Comparison of ENCODE assay signal across 8 cellular contexts in genomic region chr1:197200468-197200899, GRCh38. TPM values are rescaled to one million over a fixed set of nuclear protein-coding genes. Genes with fewer than 3 reads are reported as not detected.
DNase-seq lines count a peak whose midpoint lies in the region; ATAC-seq, FAIRE-seq and TF ChIP-seq lines count a peak whose summit lies in the region.

No MANE protein-coding gene starts in this region.

- no peaks in the 10 kb centered on the region for H3K27me3 ChIP-seq in OCI-LY3 (ENCODE audit: low read depth, low read length)
- no peaks in the 10 kb centered on the region for H3K27me3 ChIP-seq in right lobe of liver
- H3K27me3 ChIP-seq in thoracic aorta (replicated peaks; ENCODE audit: insufficient read depth) = no peaks in the 10 kb centered on the region

- FAIRE-seq in A549 (lab: Jason Lieb, UNC) = no peak

- peak overlapping the region; percentile 94 to 96 for H3K27ac ChIP-seq in A549
- H3K27ac ChIP-seq in OCI-LY3 (ENCODE audit: low read length) = peak overlapping the region; percentile 47
- H3K27ac ChIP-seq in right lobe of liver = peak overlapping the region; percentile 84 to 94 (median 91)
- peak overlapping the region; percentile 88 to 95 for H3K27ac ChIP-seq in thoracic aorta

- POLR2A ChIA-PET in A549 (lab: Yijun Ruan, JAX) = no interaction called here

- H3K4me3 Mint-ChIP-seq in central memory CD8-positive, alpha-beta T cell = peak overlapping the region; percentile 93

- H2AFZ ChIP-seq in OCI-LY3 (ENCODE audit: low read depth, low read length) = peak overlapping the region; percentile 89

- CTCF ChIA-PET in A549 (lab: Yijun Ruan, JAX) = interaction anchor here (1.3 kb wide), 1 partner anchor 21 kb away, joined by 3 read pairs; no protein-coding TSS in a partner anchor

- no peak for TF ChIP-seq RAD21 in A549 (conservative IDR thresholded peaks at IDR 0.05 in 1 of 2, IDR thresholded peaks at IDR 0.05 in 1 of 2)

- H3K4me1 Mint-ChIP-seq in central memory CD8-positive, alpha-beta T cell = peaks cover 75% of the 10 kb centered on the region

- ATAC-seq in A549 (peak in 1 of 2 experiments; percentile 25; a peak in 3 of 6 replicates), GM18502 (IDR thresholded peaks at IDR 0.05; ENCODE audit: poor library complexity, unreplicated experiment) (peak; percentile 0), right lobe of liver (peak in 1 of 4 donors; percentile 14), thoracic aorta (ENCODE audit: insufficient number of reproducible peaks, low FRiP score, low read depth) (peak; percentile 11)
- ATAC-seq in central memory CD8-positive, alpha-beta T cell (replicated peaks; ENCODE audit: extremely low read depth, poor library complexity, severe bottlenecking) = peak; percentile 31

- H3K36me3 Mint-ChIP-seq in central memory CD8-positive, alpha-beta T cell (ENCODE audit: insufficient read depth) = peaks cover 9% of the 10 kb centered on the region

- H3K4me3 ChIP-seq in A549 (peak overlapping the region; percentile 79), OCI-LY3 (ENCODE audit: low read length) (peak overlapping the region; percentile 89), right lobe of liver (peak overlapping the region; percentile 72 to 89 (median 85)), thoracic aorta (peak overlapping the region; percentile 95)

- no peaks in the 10 kb centered on the region for H3K9me3 Mint-ChIP-seq in central memory CD8-positive, alpha-beta T cell

- DNase-seq in A549 (ENCODE audit: low read depth in 1 of 2, low spot score in 1 of 2) = no peak
- DNase-seq in central memory CD8-positive, alpha-beta T cell (ENCODE audit: low spot score in 2 of 2) = no peak
- no peak for DNase-seq in right lobe of liver
- no peak for DNase-seq in thoracic aorta (ENCODE audit: low spot score)
- no peak for DNase-seq in mucosa of gallbladder (ENCODE audit: low spot score)
- no peak for DNase-seq in activated CD4-positive, CD25-positive, alpha-beta regulatory T cell (lab: John Stamatoyannopoulos, UW)

- H3K79me2 ChIP-seq in OCI-LY3 (ENCODE audit: low read length) = peaks cover 21% of the 10 kb centered on the region

- TF ChIP-seq POLR2A in A549 (IDR thresholded peaks at IDR 0.05; ENCODE audit: low read length) (no peak), right lobe of liver (IDR thresholded peaks at IDR 0.05) (no peak)

- H3K9me3 ChIP-seq in A549 (no peaks in the 10 kb centered on the region), OCI-LY3 (ENCODE audit: insufficient read depth, low read length) (no peaks in the 10 kb centered on the region), right lobe of liver (no peaks in the 10 kb centered on the region), thoracic aorta (no peaks in the 10 kb centered on the region)

- H3K36me3 ChIP-seq in OCI-LY3 (replicated peaks; ENCODE audit: low read depth, low read length) = no peaks in the 10 kb centered on the region
- H3K36me3 ChIP-seq in right lobe of liver = no peaks in the 10 kb centered on the region
- no peaks in the 10 kb centered on the region for H3K36me3 ChIP-seq in thoracic aorta

- H4K20me1 ChIP-seq in OCI-LY3 (ENCODE audit: insufficient read depth, low read length) = no peaks in the 10 kb centered on the region

- peak overlapping the region; percentile 92 for H3K27ac Mint-ChIP-seq in central memory CD8-positive, alpha-beta T cell (ENCODE audit: low read depth)

- peak overlapping the region; percentile 87 for H3K9ac ChIP-seq in OCI-LY3 (ENCODE audit: low read length)

- intact Hi-C loops in right lobe of liver (cut with DNase I) = no loop called here

- H3K4me2 ChIP-seq in A549 (peak overlapping the region; percentile 85), OCI-LY3 (ENCODE audit: low read length) (peak overlapping the region; percentile 76)

- WGBS in A549 (ENCODE audit: missing lambda C conversion rate) = under 1% methylated on average over 12 of the region's 12 CpGs
- whole genome bisulfite sequencing in right lobe of liver (ENCODE audit: insufficient coverage, low coverage, low lambda C conversion rate, missing lambda C conversion rate) = under 1% methylated on average over 12 of the region's 12 CpGs

- no peak for TF ChIP-seq CTCF in A549 (IDR thresholded peaks at IDR 0.05)
- TF ChIP-seq CTCF in OCI-LY3 (IDR thresholded peaks at IDR 0.05; ENCODE audit: low read depth, low read length) = no peak
- TF ChIP-seq CTCF in right lobe of liver (IDR thresholded peaks at IDR 0.05) = no peak
- no peak for TF ChIP-seq CTCF in thoracic aorta (IDR thresholded peaks at IDR 0.05)

- no peaks in the 10 kb centered on the region for H3K27me3 Mint-ChIP-seq in central memory CD8-positive, alpha-beta T cell

- H3K4me1 ChIP-seq in A549 (peaks cover 26% of the 10 kb centered on the region; the same call in 2 of the 3 replicates), OCI-LY3 (ENCODE audit: low read length) (peaks cover 26% of the 10 kb centered on the region), right lobe of liver (peaks cover 0 to 40% (median 5%) of the 10 kb centered on the region in 4 donors), thoracic aorta (ENCODE audit: control insufficient read depth in 1 of 2, low read depth in 2 of 2) (peaks cover 33 to 37% of the 10 kb centered on the region in 2 donors)

- no peak for TF ChIP-seq EP300 in A549 (IDR thresholded peaks at IDR 0.05)

TF ChIP-seq in A549, 52 proteins besides CTCF, POLR2A, EP300 and RAD21:
- no peak for TF ChIP-seq FOXS1 (CRISPR knock-in tag; IDR thresholded peaks at IDR 0.05)
- TF ChIP-seq BCL3 (IDR thresholded peaks at IDR 0.05) = peak; percentile 3; the same call in 1 of the 3 replicates

RNA-seq across cellular contexts. Expression of gene ZBTB41, which starts 0.6 kb away (rescaled TPM):
- polyA plus RNA-seq in A549 (2011; rRNA removed) (10.1 and 12.0 TPM in 2 replicates), A549 (2017; fragmentation: RNase III; extraction: RNeasy Plus Mini Kit Qiagen cat#74134 plus additional on column Dnase treatment) (3.8 to 4.4 TPM (median 4.1 TPM) in 3 replicates)
- polyA plus RNA-seq in A549 (2012; cell fraction: cytosol; rRNA removed) = 0.66 and 0.69 TPM in 2 replicates
- 0.66 and 0.91 TPM in 2 replicates for polyA plus RNA-seq in A549 (2012; cell fraction: nucleus; rRNA removed)
- 14.6 and 14.8 TPM in 2 replicates for polyA minus RNA-seq in A549 (2011; rRNA and poly(A)+ RNA removed)
- total RNA-seq in right lobe of liver (1 to 10 TPM; 4.3 to 5.9 (median 4.9) TPM), thoracic aorta (10 to 100 TPM in 1 of 2 donors, 1 to 10 TPM in 1; 7.6 to 12.3 TPM), mucosa of gallbladder (18.3 TPM)

RNA-seq across cellular contexts. Expression of gene ASPM, which starts 54.0 kb away (rescaled TPM):
- polyA plus RNA-seq in A549 (2011; rRNA removed) (29.0 and 35.5 TPM in 2 replicates), A549 (2017; fragmentation: RNase III; extraction: RNeasy Plus Mini Kit Qiagen cat#74134 plus additional on column Dnase treatment) (18.1 to 20.2 TPM (median 19.0 TPM) in 3 replicates)
- 4.0 and 4.1 TPM in 2 replicates for polyA plus RNA-seq in A549 (2012; cell fraction: cytosol; rRNA removed)
- polyA plus RNA-seq in A549 (2012; cell fraction: nucleus; rRNA removed) = 6.9 and 10.9 TPM in 2 replicates
- polyA minus RNA-seq in A549 (2011; rRNA and poly(A)+ RNA removed) = 18.6 and 20.1 TPM in 2 replicates
- total RNA-seq in right lobe of liver (1 to 10 TPM in 3 of 6 experiments, under 1 TPM in 3; 0.20 to 4.3 (median 1.1) TPM), thoracic aorta (1 to 10 TPM in 1 of 2 donors, under 1 TPM in 1; 0.81 to 2.1 TPM), mucosa of gallbladder (1.3 TPM)
